15 cellular contexts compared by ENCODE assay signal in the genomic region with DNA sequence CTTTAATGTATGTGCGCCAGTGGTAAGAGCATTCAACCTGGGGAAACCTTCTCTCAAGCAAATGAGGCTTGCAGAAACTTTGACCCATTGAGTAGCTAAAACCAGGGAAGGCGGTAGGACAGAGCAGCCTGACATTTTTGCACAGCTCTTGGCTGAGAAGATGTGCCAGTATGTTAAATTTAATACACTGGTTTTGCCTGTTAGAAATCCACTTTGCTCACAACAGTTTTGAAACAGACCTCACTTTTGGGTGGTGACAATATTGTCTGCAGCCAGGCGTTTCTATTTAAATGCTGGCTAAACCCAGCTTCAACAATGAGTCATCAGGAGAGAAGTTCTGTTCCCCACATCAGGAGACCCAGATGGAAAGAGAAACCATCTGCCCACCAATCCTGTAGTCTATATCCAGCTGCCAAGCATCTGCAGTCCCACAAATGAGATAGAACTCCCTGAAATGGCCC. TPM values are rescaled to one million over a fixed set of nuclear protein-coding genes. Genes with fewer than 3 reads are reported as not detected.
DNase-seq lines count a peak whose midpoint lies in the region; ATAC-seq and TF ChIP-seq lines count a peak whose summit lies in the region.
"Had no signal": no experiment of that assay in that cellular context is flagged by ENCODE, and none has a peak within 500 bp of the region (broad histone marks: within the 10 kb centered on the region; RNA-seq: fewer than 3 reads in every experiment).

No MANE protein-coding gene starts in this region.

- no peaks in the 10 kb centered on the region for H3K36me3 ChIP-seq in vagina
- H3K36me3 ChIP-seq: SJSA1 had no signal

- TF ChIP-seq POLR2A in vagina (IDR thresholded peaks at IDR 0.05), result no peak

- CTCF ChIA-PET in activated CD8-positive, alpha-beta T cell treated with anti-CD3 and anti-CD28 coated beads, Interleukin-2, amount 10 ng/mL, durations not matched to agents 7 days and 5 days (lab: Charles Lee), result interaction anchor here (4.4 kb wide), 1 partner anchor 9 kb away, joined by 29 read pairs; no protein-coding TSS in a partner anchor

- no peak for ATAC-seq in HG03159 (IDR thresholded peaks at IDR 0.05; ENCODE audit: unreplicated experiment)
- ATAC-seq in activated CD8-positive, alpha-beta T cell treated with anti-CD3 and anti-CD28 coated beads, Interleukin-2, amount 10 ng/mL, durations not matched to agents 7 days and 5 days, result no peak
- ATAC-seq: natural killer cell treated with Interleukin-12 subunit alpha and Interleukin-12 subunit beta and Interleukin-15 and Interleukin-18, amount 100 ng/mL, for 72 hours had no signal

- peaks cover 29% of the 10 kb centered on the region for H3K4me1 ChIP-seq in vagina
- H3K4me1 ChIP-seq: SJSA1 had no signal

- no peak overlapping the region for H3K4me3 Mint-ChIP-seq in activated CD8-positive, alpha-beta T cell treated with anti-CD3 and anti-CD28 coated beads, Interleukin-2, amount 10 ng/mL, durations not matched to agents 7 days and 5 days
- H3K4me3 Mint-ChIP-seq in activated T-helper 1 cell treated with anti-CD3 and anti-CD28 coated beads, Interleukin-12 subunit alpha, Interleukin-12 subunit beta, Interleukin-2, Interleukin-4 antibody, amounts not matched to agents 30 ng/mL and 10 ng/mL and 1 ng/mL, durations not matched to agents 14 hours and 24 hours and 36 hours, result no peak overlapping the region
- H3K4me3 Mint-ChIP-seq: natural killer cell treated with Interleukin-12 subunit alpha and Interleukin-12 subunit beta and Interleukin-15 and Interleukin-18, amount 100 ng/mL, for 72 hours had no signal

- intact Hi-C loops in vagina (cut with DNase I), result no loop called here
- intact Hi-C loops in activated T-helper 1 cell treated with anti-CD3 and anti-CD28 coated beads, Interleukin-12 subunit alpha, Interleukin-12 subunit beta, Interleukin-2, Interleukin-4 antibody, amounts not matched to agents 30 ng/mL and 10 ng/mL and 1 ng/mL, durations not matched to agents 14 hours and 24 hours and 36 hours (cut with micrococcal nuclease), result no loop called here

- DNase-seq in SIG-M5 treated with dmso at 0.1 percent for 504 hours (lab: John Stamatoyannopoulos, UW; ENCODE audit: unreplicated experiment) (peak; percentile 22), SIG-M5 (lab: John Stamatoyannopoulos, UW) (no peak), astrocyte of the spinal cord (ENCODE audit: low read depth, low spot score) (peak; percentile 74), iPS-NIHi7 (ENCODE audit: extremely low spot score) (peak; percentile 47), vagina (ENCODE audit: extremely low spot score in 2 of 2) (peak in 1 of 2 donors; percentile 90)
- no peak for DNase-seq in activated CD8-positive, alpha-beta T cell treated with anti-CD3 and anti-CD28 coated beads, Interleukin-2, amount 10 ng/mL, durations not matched to agents 7 days and 5 days
- no peak for DNase-seq in activated T-helper 1 cell treated with anti-CD3 and anti-CD28 coated beads, Interleukin-12 subunit alpha, Interleukin-12 subunit beta, Interleukin-2, Interleukin-4 antibody, amounts not matched to agents 30 ng/mL and 10 ng/mL and 1 ng/mL, durations not matched to agents 14 hours and 24 hours and 36 hours (ENCODE audit: low spot score)
- DNase-seq: activated CD4-positive, alpha-beta T cell treated with anti-CD3 and anti-CD28 coated beads, Interleukin-2, amount 50 U/mL, for 48 hours; foreskin melanocyte; NCI-H1417 treated with DMSO at 0.1 percent for 48 hours; stimulated activated CD4-positive, alpha-beta T cell treated with anti-CD3 and anti-CD28 coated beads, Interleukin-4, amount 100 ng/mL, for 4 hours had no signal

- in situ Hi-C loops in astrocyte of the spinal cord (cut with HindIII; ENCODE audit: low sequenced_read_pairs), result no loop called here

- no peaks in the 10 kb centered on the region for H3K9me3 ChIP-seq in vagina

- no peaks in the 10 kb centered on the region for H3K27me3 ChIP-seq in vagina
- H3K27me3 ChIP-seq: SJSA1 had no signal

- POLR2A ChIA-PET in activated CD8-positive, alpha-beta T cell treated with anti-CD3 and anti-CD28 coated beads, Interleukin-2, amount 10 ng/mL, durations not matched to agents 7 days and 5 days (lab: Charles Lee), result no interaction called here

- no peaks in the 10 kb centered on the region for H3K4me1 Mint-ChIP-seq in activated CD8-positive, alpha-beta T cell treated with anti-CD3 and anti-CD28 coated beads, Interleukin-2, amount 10 ng/mL, durations not matched to agents 7 days and 5 days (ENCODE audit: low read depth)
- no peaks in the 10 kb centered on the region for H3K4me1 Mint-ChIP-seq in activated T-helper 1 cell treated with anti-CD3 and anti-CD28 coated beads, Interleukin-12 subunit alpha, Interleukin-12 subunit beta, Interleukin-2, Interleukin-4 antibody, amounts not matched to agents 30 ng/mL and 10 ng/mL and 1 ng/mL, durations not matched to agents 14 hours and 24 hours and 36 hours (ENCODE audit: low read depth)

- H3K27me3 Mint-ChIP-seq in activated CD8-positive, alpha-beta T cell treated with anti-CD3 and anti-CD28 coated beads, Interleukin-2, amount 10 ng/mL, durations not matched to agents 7 days and 5 days (ENCODE audit: low read depth), result no peaks in the 10 kb centered on the region
- peaks cover 4% of the 10 kb centered on the region for H3K27me3 Mint-ChIP-seq in activated T-helper 1 cell treated with anti-CD3 and anti-CD28 coated beads, Interleukin-12 subunit alpha, Interleukin-12 subunit beta, Interleukin-2, Interleukin-4 antibody, amounts not matched to agents 30 ng/mL and 10 ng/mL and 1 ng/mL, durations not matched to agents 14 hours and 24 hours and 36 hours (ENCODE audit: insufficient read depth)

- no peak overlapping the region for H3K27ac Mint-ChIP-seq in activated CD8-positive, alpha-beta T cell treated with anti-CD3 and anti-CD28 coated beads, Interleukin-2, amount 10 ng/mL, durations not matched to agents 7 days and 5 days
- no peak overlapping the region for H3K27ac Mint-ChIP-seq in activated T-helper 1 cell treated with anti-CD3 and anti-CD28 coated beads, Interleukin-12 subunit alpha, Interleukin-12 subunit beta, Interleukin-2, Interleukin-4 antibody, amounts not matched to agents 30 ng/mL and 10 ng/mL and 1 ng/mL, durations not matched to agents 14 hours and 24 hours and 36 hours
- H3K27ac Mint-ChIP-seq: natural killer cell treated with Interleukin-12 subunit alpha and Interleukin-12 subunit beta and Interleukin-15 and Interleukin-18, amount 100 ng/mL, for 72 hours had no signal

- peaks cover 3% of the 10 kb centered on the region for H3K9me3 Mint-ChIP-seq in activated CD8-positive, alpha-beta T cell treated with anti-CD3 and anti-CD28 coated beads, Interleukin-2, amount 10 ng/mL, durations not matched to agents 7 days and 5 days (ENCODE audit: insufficient read depth)
- peaks cover 21% of the 10 kb centered on the region for H3K9me3 Mint-ChIP-seq in activated T-helper 1 cell treated with anti-CD3 and anti-CD28 coated beads, Interleukin-12 subunit alpha, Interleukin-12 subunit beta, Interleukin-2, Interleukin-4 antibody, amounts not matched to agents 30 ng/mL and 10 ng/mL and 1 ng/mL, durations not matched to agents 14 hours and 24 hours and 36 hours
- H3K9me3 Mint-ChIP-seq: natural killer cell treated with Interleukin-12 subunit alpha and Interleukin-12 subunit beta and Interleukin-15 and Interleukin-18, amount 100 ng/mL, for 72 hours had no signal

- TF ChIP-seq CTCF in astrocyte of the spinal cord (IDR thresholded peaks at IDR 0.05; ENCODE audit: low read depth, low read length), result no peak
- TF ChIP-seq CTCF in vagina (IDR thresholded peaks at IDR 0.05), result no peak

- H3K27ac ChIP-seq in vagina, result peak overlapping the region; percentile 83
- H3K27ac ChIP-seq: SJSA1 had no signal

- H3K36me3 Mint-ChIP-seq in activated CD8-positive, alpha-beta T cell treated with anti-CD3 and anti-CD28 coated beads, Interleukin-2, amount 10 ng/mL, durations not matched to agents 7 days and 5 days (ENCODE audit: low read depth), result no peaks in the 10 kb centered on the region
- H3K36me3 Mint-ChIP-seq in activated T-helper 1 cell treated with anti-CD3 and anti-CD28 coated beads, Interleukin-12 subunit alpha, Interleukin-12 subunit beta, Interleukin-2, Interleukin-4 antibody, amounts not matched to agents 30 ng/mL and 10 ng/mL and 1 ng/mL, durations not matched to agents 14 hours and 24 hours and 36 hours (ENCODE audit: low read depth), result no peaks in the 10 kb centered on the region

- H3K4me3 ChIP-seq in astrocyte of the spinal cord (ENCODE audit: low read depth, low read length), result no peak overlapping the region
- H3K4me3 ChIP-seq in vagina, result no peak overlapping the region
- H3K4me3 ChIP-seq: SJSA1 had no signal

RNA-seq across cellular contexts. Expression of a gene that starts 29.2 kb away (rescaled TPM):
- total RNA-seq in vagina, result not detected
- not detected for total RNA-seq in activated CD8-positive, alpha-beta T cell treated with anti-CD3 and anti-CD28 coated beads, Interleukin-2, amount 10 ng/mL, durations not matched to agents 7 days and 5 days
- total RNA-seq in activated T-helper 1 cell treated with anti-CD3 and anti-CD28 coated beads, Interleukin-12 subunit alpha, Interleukin-12 subunit beta, Interleukin-2, Interleukin-4 antibody, amounts not matched to agents 30 ng/mL and 10 ng/mL and 1 ng/mL, durations not matched to agents 14 hours and 24 hours and 36 hours, result not detected in 2 replicates
- total RNA-seq: natural killer cell treated with Interleukin-12 subunit alpha and Interleukin-12 subunit beta and Interleukin-15 and Interleukin-18, amount 100 ng/mL, for 72 hours; SJSA1; ureter had no signal

Comparison
In these comparisons a context has a peak if more than half of its experiments do, and no peak if none do; other contexts are left out.
1. DNase-seq: peak in SIG-M5 treated with dmso at 0.1 percent for 504 hours (single experiment), astrocyte of the spinal cord (single experiment) and iPS-NIHi7 (single experiment); none in SIG-M5 (single experiment), activated CD8-positive, alpha-beta T cell treated with anti-CD3 and anti-CD28 coated beads, Interleukin-2, amount 10 ng/mL, durations not matched to agents 7 days and 5 days (single experiment) and activated T-helper 1 cell treated with anti-CD3 and anti-CD28 coated beads, Interleukin-12 subunit alpha, Interleukin-12 subunit beta, Interleukin-2, Interleukin-4 antibody, amounts not matched to agents 30 ng/mL and 10 ng/mL and 1 ng/mL, durations not matched to agents 14 hours and 24 hours and 36 hours (single experiment).